In the genomic region with DNA sequence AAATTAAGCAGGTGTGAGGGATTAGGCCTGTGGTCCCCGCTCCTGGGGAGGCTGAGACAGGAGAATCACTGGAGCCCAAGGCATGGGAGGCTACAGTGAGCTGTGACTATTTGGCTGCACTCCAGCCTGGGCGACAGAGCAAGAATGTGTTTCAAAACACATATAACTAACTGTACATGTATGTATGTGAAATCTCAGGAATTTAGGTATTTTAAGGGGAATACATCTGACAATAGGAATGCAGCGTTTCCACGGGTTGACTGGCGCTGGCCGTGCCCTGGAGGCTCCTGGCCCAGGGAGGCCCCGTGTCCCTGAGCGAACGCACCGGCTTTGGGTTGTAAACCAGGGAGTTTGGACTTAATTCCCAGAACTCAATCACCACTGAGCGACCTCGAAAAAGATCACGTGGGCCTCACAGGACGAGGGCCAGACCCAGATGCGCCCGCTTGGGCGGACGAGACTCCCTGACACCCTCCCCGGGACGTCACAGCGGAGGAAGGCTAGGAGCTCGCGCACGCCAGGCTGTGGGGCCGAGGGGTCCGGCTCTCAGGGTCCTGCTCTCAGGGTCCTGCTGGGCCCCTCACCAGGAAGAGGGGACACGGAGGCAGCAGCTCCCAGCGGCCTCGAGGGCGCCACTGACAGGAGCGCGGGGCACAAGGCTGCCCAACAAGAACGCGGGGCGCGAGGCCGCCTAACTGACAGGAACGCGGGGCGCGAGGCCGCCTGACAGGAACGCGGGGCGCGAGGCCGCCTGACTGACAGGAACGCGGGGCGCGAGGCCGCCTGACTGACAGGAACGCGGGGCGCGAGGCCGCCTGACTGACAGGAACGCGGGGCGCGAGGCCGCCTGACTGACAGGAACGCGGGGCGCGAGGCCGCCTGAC, we compare ENCODE assay signal across 17 cellular contexts. TPM values are rescaled to one million over a fixed set of nuclear protein-coding genes. Genes with fewer than 3 reads are reported as not detected.
DNase-seq lines count a peak whose midpoint lies in the region; ATAC-seq, FAIRE-seq and TF ChIP-seq lines count a peak whose summit lies in the region.
"Had no signal": no experiment of that assay in that cellular context is flagged by ENCODE, and none has a peak within 500 bp of the region (broad histone marks: within the 10 kb centered on the region; RNA-seq: fewer than 3 reads in every experiment).

No MANE protein-coding gene starts in this region.

- peaks cover 31% of the 10 kb centered on the region for H3K79me2 ChIP-seq in HepG2 (ENCODE audit: insufficient read depth, low read length)

- in situ Hi-C loops in HepG2 (cut with HindIII; ENCODE audit: extremely low pct_ligation_motif_present, low pct_unique_long_range_greater_than_20kb), result no loop called here

- H3K27ac Mint-ChIP-seq in chondrocyte (ENCODE audit: unreplicated experiment), result no peak overlapping the region
- H3K27ac Mint-ChIP-seq: CD4-positive, alpha-beta memory T cell had no signal

- H2AFZ ChIP-seq in HepG2 (ENCODE audit: low read length), result no peak overlapping the region

- H3K9ac ChIP-seq in HepG2 (ENCODE audit: insufficient read depth, low read depth, low read length), result no peak overlapping the region

- no peaks in the 10 kb centered on the region for H3K36me3 ChIP-seq in MG63
- H3K36me3 ChIP-seq in HepG2 (replicated peaks in 1 of 2; ENCODE audit: control insufficient read depth in 1 of 2, insufficient read depth in 2 of 2, low read length in 2 of 2), result no peaks in the 10 kb centered on the region; a peak in 1 of 5 replicates
- H3K36me3 ChIP-seq: BE2C had no signal

- no peak overlapping the region for H3K4me3 Mint-ChIP-seq in chondrocyte (ENCODE audit: unreplicated experiment)
- H3K4me3 Mint-ChIP-seq: CD4-positive, alpha-beta memory T cell had no signal

- CTCF ChIA-PET in HepG2 (lab: Yijun Ruan, JAX; ENCODE audit: low intra/inter-chr PET ratio, low total read pairs), result no interaction called here

- H3K4me2 ChIP-seq in HepG2 (ENCODE audit: low read depth, low read length), result no peak overlapping the region
- H3K4me2 ChIP-seq: A549 had no signal

- H3K9me3 ChIP-seq in MG63 (no peaks in the 10 kb centered on the region), HepG2 (ENCODE audit: low read length) (no peaks in the 10 kb centered on the region)
- H3K9me3 ChIP-seq: A549, BE2C had no signal

- BruUV-seq in HepG2 (replicated peaks; lab: Mats Ljungman, UMichigan), result no TSS peak

- TF ChIP-seq CTCF in chondrocyte (IDR thresholded peaks at IDR 0.05), result no peak
- TF ChIP-seq CTCF in HepG2 (CRISPR knock-in tag; IDR thresholded peaks at IDR 0.05), result no peak

- no peak for FAIRE-seq in HepG2 (lab: Jason Lieb, UNC)
- FAIRE-seq: A549, GM12878, GM18507 had no signal

- ATAC-seq in HepG2, result no peak
- no peak for ATAC-seq in GM19467 (IDR thresholded peaks at IDR 0.05; ENCODE audit: unreplicated experiment)
- ATAC-seq: GM12878, HCT116 had no signal

- WGBS in HepG2 (ENCODE audit: low lambda C conversion rate), result 99% methylated on average over 55 of the region's 67 CpGs

- intact Hi-C loops in HepG2 (cut with micrococcal nuclease; ENCODE audit: unreplicated experiment) (no loop called here), posterior vena cava (cut with DNase I) (no loop called here)

- no peak overlapping the region for H3K27ac ChIP-seq in HepG2 (ENCODE audit: extremely low read length, insufficient read depth, low read length)
- H3K27ac ChIP-seq: A549, C4-2B had no signal

- no peaks in the 10 kb centered on the region for H3K27me3 ChIP-seq in MG63
- no peaks in the 10 kb centered on the region for H3K27me3 ChIP-seq in HepG2 (ENCODE audit: control insufficient read depth in 1 of 2, insufficient read depth in 2 of 2, low read length in 2 of 2)
- H3K27me3 ChIP-seq: BE2C had no signal

- H3K9me3 Mint-ChIP-seq in chondrocyte (ENCODE audit: low read depth), result no peaks in the 10 kb centered on the region
- H3K9me3 Mint-ChIP-seq: CD4-positive, alpha-beta memory T cell had no signal

- H3K4me1 ChIP-seq in HepG2 (ENCODE audit: insufficient read depth, low read length), result peaks cover 14% of the 10 kb centered on the region
- H3K4me1 ChIP-seq: BE2C had no signal

- TF ChIP-seq RAD21 in HepG2 (CRISPR knock-in tag; IDR thresholded peaks at IDR 0.05), result no peak

- peaks cover 34% of the 10 kb centered on the region; the same call in 1 of the 2 replicates for H4K20me1 ChIP-seq in HepG2 (ENCODE audit: insufficient read depth, low read length)

- H3K4me3 ChIP-seq in MG63 (no peak overlapping the region), HepG2 (replicated peaks in 1 of 3; ENCODE audit: insufficient read depth in 1 of 3, low read depth in 2 of 3, low read length in 3 of 3) (no peak overlapping the region)
- H3K4me3 ChIP-seq: A549, GM12878 had no signal

- peaks cover 8% of the 10 kb centered on the region for H3K27me3 Mint-ChIP-seq in chondrocyte (ENCODE audit: low read depth)

- POLR2A ChIA-PET in HepG2 (lab: Yijun Ruan, JAX), result no interaction called here

- DNase-seq in MG63 (peak; percentile 13), chondrocyte (ENCODE audit: low spot score) (peak; percentile 83), HepG2 (ENCODE audit: low spot score) (no peak), posterior vena cava (ENCODE audit: low spot score) (peak; percentile 77), hepatic stellate cell (ENCODE audit: low spot score) (no peak), epidermal melanocyte (ENCODE audit: insufficient read length, low spot score) (no peak)
- DNase-seq: BE2C; CD4-positive, alpha-beta memory T cell; DMS79; IMR-90 had no signal

- TF ChIP-seq EP300 in HepG2 (IDR thresholded peaks at IDR 0.05; ENCODE audit: low read depth in 2 of 2, low read length in 2 of 2), result no peak
- no peak for TF ChIP-seq EP300 in HepG2 (CRISPR knock-in tag; IDR thresholded peaks at IDR 0.05; ENCODE audit: borderline replicate concordance)

- H3K4me1 Mint-ChIP-seq in chondrocyte (ENCODE audit: low read depth), result no peaks in the 10 kb centered on the region

- no peak for TF ChIP-seq POLR2A in HepG2 (IDR thresholded peaks at IDR 0.05; ENCODE audit: insufficient read depth in 1 of 2, low read depth in 2 of 2, low read length in 2 of 2)

- no peaks in the 10 kb centered on the region for H3K36me3 Mint-ChIP-seq in chondrocyte (ENCODE audit: low read depth)
- H3K36me3 Mint-ChIP-seq: CD4-positive, alpha-beta memory T cell had no signal

TF ChIP-seq in HepG2, 621 proteins besides CTCF, POLR2A, EP300 and RAD21 (continues in another document):
- TF ChIP-seq ZNF451 (CRISPR knock-in tag; IDR thresholded peaks at IDR 0.05) (no peak), HOXD1 (CRISPR knock-in tag; IDR thresholded peaks at IDR 0.05) (no peak), ZNF121 (CRISPR knock-in tag; IDR thresholded peaks at IDR 0.05) (0 out of 2 replicates have a peak, but pooled peaks have one; percentile 11), ZNF768 (CRISPR knock-in tag; IDR thresholded peaks at IDR 0.05) (no peak), TOPORS (CRISPR knock-in tag; IDR thresholded peaks at IDR 0.05) (no peak), POLR2AphosphoS5 (IDR thresholded peaks at IDR 0.05; ENCODE audit: low read depth, low read length) (no peak), ATF7-NPFF (CRISPR knock-in tag; IDR thresholded peaks at IDR 0.05; ENCODE audit: low read depth) (no peak), ZNF44 (CRISPR knock-in tag; IDR thresholded peaks at IDR 0.05) (no peak), ZNF570 (CRISPR knock-in tag; IDR thresholded peaks at IDR 0.05; ENCODE audit: borderline replicate concordance) (no peak)
- TF ChIP-seq, protein P1, sequence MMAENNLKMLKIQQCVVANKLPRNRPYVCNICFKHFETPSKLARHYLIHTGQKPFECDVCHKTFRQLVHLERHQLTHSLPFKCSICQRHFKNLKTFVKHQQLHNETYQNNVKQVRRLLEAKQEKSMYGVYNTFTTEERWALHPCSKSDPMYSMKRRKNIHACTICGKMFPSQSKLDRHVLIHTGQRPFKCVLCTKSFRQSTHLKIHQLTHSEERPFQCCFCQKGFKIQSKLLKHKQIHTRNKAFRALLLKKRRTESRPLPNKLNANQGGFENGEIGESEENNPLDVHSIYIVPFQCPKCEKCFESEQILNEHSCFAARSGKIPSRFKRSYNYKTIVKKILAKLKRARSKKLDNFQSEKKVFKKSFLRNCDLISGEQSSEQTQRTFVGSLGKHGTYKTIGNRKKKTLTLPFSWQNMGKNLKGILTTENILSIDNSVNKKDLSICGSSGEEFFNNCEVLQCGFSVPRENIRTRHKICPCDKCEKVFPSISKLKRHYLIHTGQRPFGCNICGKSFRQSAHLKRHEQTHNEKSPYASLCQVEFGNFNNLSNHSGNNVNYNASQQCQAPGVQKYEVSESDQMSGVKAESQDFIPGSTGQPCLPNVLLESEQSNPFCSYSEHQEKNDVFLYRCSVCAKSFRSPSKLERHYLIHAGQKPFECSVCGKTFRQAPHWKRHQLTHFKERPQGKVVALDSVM (CRISPR knock-in tag; IDR thresholded peaks at IDR 0.05), result peak; percentile 62

RNA-seq across cellular contexts. Expression of a gene that starts 18.4 kb away (rescaled TPM):
- 0.16 TPM in 1 of 2 replicates, not detected in the other for total RNA-seq in MG63 (2014; rRNA removed; shearing (Covaris generic); ENCODE audit: low replicate concordance)
- 0.30 to 0.51 TPM (median 0.36 TPM) in 3 replicates for total RNA-seq in chondrocyte
- 1.7 and 2.5 TPM in 2 replicates for total RNA-seq in HepG2 (2016; rRNA removed; fragmentation: Illumina TruSeq; extraction: Trizol)
- total RNA-seq in HepG2 (2016; cell fraction: cytosol; rRNA removed; fragmentation: Illumina TruSeq; extraction: Trizol; ENCODE audit: low read depth), result 0.88 and 1.4 TPM in 2 replicates
- 1.4 and 2.6 TPM in 2 replicates for total RNA-seq in HepG2 (2016; cell fraction: insoluble cytoplasmic fraction; rRNA removed; fragmentation: Illumina TruSeq; extraction: Trizol)
- total RNA-seq in HepG2 (2016; cell fraction: membrane; rRNA removed; fragmentation: Illumina TruSeq; extraction: Trizol), result 2.3 TPM in 2 replicates
- 3.7 and 5.0 TPM in 2 replicates for total RNA-seq in HepG2 (2016; cell fraction: nucleus; rRNA removed; fragmentation: Illumina TruSeq; extraction: Trizol)
- 24.2 and 50.0 TPM in 2 replicates for polyA plus RNA-seq in HepG2 (2011; rRNA removed)
- polyA plus RNA-seq in HepG2 (2011; cell fraction: cytosol; rRNA removed), result 42.2 and 59.6 TPM in 2 replicates
- polyA plus RNA-seq in HepG2 (2011; cell fraction: nucleus; rRNA removed), result 73.6 and 81.5 TPM in 2 replicates
- polyA plus RNA-seq in HepG2 (2012), result 49.0 and 72.5 TPM in 2 replicates
- 0.94 and 1.3 TPM in 2 replicates for polyA plus RNA-seq in HepG2 (2016; cell fraction: cytosol; fragmentation: Illumina TruSeq; extraction: Trizol; ENCODE audit: low read depth)
- polyA plus RNA-seq in HepG2 (2016; cell fraction: insoluble cytoplasmic fraction; fragmentation: Illumina TruSeq; extraction: Trizol; ENCODE audit: low read depth), result 2.5 TPM in 2 replicates
- polyA plus RNA-seq in HepG2 (2016; cell fraction: membrane; fragmentation: Illumina TruSeq; extraction: Trizol; ENCODE audit: low read depth), result 1.7 and 2.2 TPM in 2 replicates
- polyA plus RNA-seq in HepG2 (2016; cell fraction: nucleus; fragmentation: Illumina TruSeq; extraction: Trizol; ENCODE audit: insufficient read depth, low read depth), result 3.0 and 5.1 TPM in 2 replicates
- 35.1 TPM in 1 of 2 replicates, not detected in the other for polyA minus RNA-seq in HepG2 (2011; rRNA and poly(A)+ RNA removed; ENCODE audit: low replicate concordance)
- polyA minus RNA-seq in HepG2 (2011; cell fraction: cytosol; rRNA and poly(A)+ RNA removed), result 18.6 and 43.5 TPM in 2 replicates
- polyA minus RNA-seq in HepG2 (2011; cell fraction: nucleus; rRNA and poly(A)+ RNA removed), result 33.3 and 45.4 TPM in 2 replicates
- total RNA-seq in posterior vena cava, result 1 to 10 TPM; 1.6 to 2.8 TPM
- total RNA-seq: G401, GM12878, IMR-90 had no signal

Comparison
In these comparisons a context has a peak if more than half of its experiments do, and no peak if none do; other contexts are left out.
1. DNase-seq: peak in MG63 (single experiment), chondrocyte (single experiment) and posterior vena cava (single experiment); none in HepG2 (single experiment), hepatic stellate cell (single experiment) and epidermal melanocyte (single experiment).